ENCODE assay signal across 4 cellular contexts in genomic region chr16:63410594-63410993, GRCh38.
A peak's percentile ranks its signal among the peaks of the same experiment; 100 is the strongest.
TF ChIP-seq lines count a peak whose summit lies in the region.

No MANE protein-coding gene starts in this region.

TF ChIP-seq in HepG2, 621 proteins besides CTCF, POLR2A, EP300 and RAD21:
- no peak for TF ChIP-seq SOX6 (IDR thresholded peaks at IDR 0.05)
- no peak for TF ChIP-seq SOX6 (CRISPR knock-in tag; IDR thresholded peaks at IDR 0.05)
- no peak for TF ChIP-seq KLF13 (CRISPR knock-in tag; IDR thresholded peaks at IDR 0.05)
- no peak for TF ChIP-seq ZNF10 (CRISPR knock-in tag; IDR thresholded peaks at IDR 0.05; ENCODE audit: borderline replicate concordance, low read depth)
- TF ChIP-seq CEBPB (IDR thresholded peaks at IDR 0.05; ENCODE audit: borderline replicate concordance, low read depth, low read length) = peak; percentile 58; the same call in 1 of the 2 replicates
- TF ChIP-seq, protein P1, sequence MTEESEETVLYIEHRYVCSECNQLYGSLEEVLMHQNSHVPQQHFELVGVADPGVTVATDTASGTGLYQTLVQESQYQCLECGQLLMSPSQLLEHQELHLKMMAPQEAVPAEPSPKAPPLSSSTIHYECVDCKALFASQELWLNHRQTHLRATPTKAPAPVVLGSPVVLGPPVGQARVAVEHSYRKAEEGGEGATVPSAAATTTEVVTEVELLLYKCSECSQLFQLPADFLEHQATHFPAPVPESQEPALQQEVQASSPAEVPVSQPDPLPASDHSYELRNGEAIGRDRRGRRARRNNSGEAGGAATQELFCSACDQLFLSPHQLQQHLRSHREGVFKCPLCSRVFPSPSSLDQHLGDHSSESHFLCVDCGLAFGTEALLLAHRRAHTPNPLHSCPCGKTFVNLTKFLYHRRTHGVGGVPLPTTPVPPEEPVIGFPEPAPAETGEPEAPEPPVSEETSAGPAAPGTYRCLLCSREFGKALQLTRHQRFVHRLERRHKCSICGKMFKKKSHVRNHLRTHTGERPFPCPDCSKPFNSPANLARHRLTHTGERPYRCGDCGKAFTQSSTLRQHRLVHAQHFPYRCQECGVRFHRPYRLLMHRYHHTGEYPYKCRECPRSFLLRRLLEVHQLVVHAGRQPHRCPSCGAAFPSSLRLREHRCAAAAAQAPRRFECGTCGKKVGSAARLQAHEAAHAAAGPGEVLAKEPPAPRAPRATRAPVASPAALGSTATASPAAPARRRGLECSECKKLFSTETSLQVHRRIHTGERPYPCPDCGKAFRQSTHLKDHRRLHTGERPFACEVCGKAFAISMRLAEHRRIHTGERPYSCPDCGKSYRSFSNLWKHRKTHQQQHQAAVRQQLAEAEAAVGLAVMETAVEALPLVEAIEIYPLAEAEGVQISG (CRISPR knock-in tag; IDR thresholded peaks at IDR 0.05) = no peak
- no peak for TF ChIP-seq CENPBD1 (CRISPR knock-in tag; IDR thresholded peaks at IDR 0.05; ENCODE audit: borderline replicate concordance, low read depth)
TF ChIP-seq in HepG2: peak in this region for 1.

TF ChIP-seq in IMR-90, 13 proteins besides CTCF, POLR2A, EP300 and RAD21:
- TF ChIP-seq CEBPB (IDR thresholded peaks at IDR 0.05; ENCODE audit: low read depth, low read length) (peak; percentile 71), NFE2L2 (IDR thresholded peaks at IDR 0.05; ENCODE audit: low read depth, low read length) (no peak), RFX5 (IDR thresholded peaks at IDR 0.05; ENCODE audit: low read depth, low read length) (no peak)

TF ChIP-seq in K562, 482 proteins besides CTCF, POLR2A, EP300 and RAD21:
- TF ChIP-seq TFAM (CRISPR knock-in tag; conservative IDR thresholded peaks at IDR 0.05) = no peak
- no peak for TF ChIP-seq CEBPG (CRISPR knock-in tag; IDR thresholded peaks at IDR 0.05)
- peak in 1 of 2 experiments; percentile 76; a peak in 2 of 4 replicates for TF ChIP-seq CEBPG (tag; conservative IDR thresholded peaks at IDR 0.05 in 1 of 2, IDR thresholded peaks at IDR 0.05 in 1 of 2)
- no peak for TF ChIP-seq RB1 (IDR thresholded peaks at IDR 0.05; ENCODE audit: low read depth)
- no peak for TF ChIP-seq FOXA3 (CRISPR knock-in tag; conservative IDR thresholded peaks at IDR 0.05 in 1 of 2, IDR thresholded peaks at IDR 0.05 in 1 of 2)
- no peak for TF ChIP-seq DPF2 (IDR thresholded peaks at IDR 0.05)
- TF ChIP-seq ZNF512 (tag; IDR thresholded peaks at IDR 0.05) = no peak
- TF ChIP-seq, protein P2, sequence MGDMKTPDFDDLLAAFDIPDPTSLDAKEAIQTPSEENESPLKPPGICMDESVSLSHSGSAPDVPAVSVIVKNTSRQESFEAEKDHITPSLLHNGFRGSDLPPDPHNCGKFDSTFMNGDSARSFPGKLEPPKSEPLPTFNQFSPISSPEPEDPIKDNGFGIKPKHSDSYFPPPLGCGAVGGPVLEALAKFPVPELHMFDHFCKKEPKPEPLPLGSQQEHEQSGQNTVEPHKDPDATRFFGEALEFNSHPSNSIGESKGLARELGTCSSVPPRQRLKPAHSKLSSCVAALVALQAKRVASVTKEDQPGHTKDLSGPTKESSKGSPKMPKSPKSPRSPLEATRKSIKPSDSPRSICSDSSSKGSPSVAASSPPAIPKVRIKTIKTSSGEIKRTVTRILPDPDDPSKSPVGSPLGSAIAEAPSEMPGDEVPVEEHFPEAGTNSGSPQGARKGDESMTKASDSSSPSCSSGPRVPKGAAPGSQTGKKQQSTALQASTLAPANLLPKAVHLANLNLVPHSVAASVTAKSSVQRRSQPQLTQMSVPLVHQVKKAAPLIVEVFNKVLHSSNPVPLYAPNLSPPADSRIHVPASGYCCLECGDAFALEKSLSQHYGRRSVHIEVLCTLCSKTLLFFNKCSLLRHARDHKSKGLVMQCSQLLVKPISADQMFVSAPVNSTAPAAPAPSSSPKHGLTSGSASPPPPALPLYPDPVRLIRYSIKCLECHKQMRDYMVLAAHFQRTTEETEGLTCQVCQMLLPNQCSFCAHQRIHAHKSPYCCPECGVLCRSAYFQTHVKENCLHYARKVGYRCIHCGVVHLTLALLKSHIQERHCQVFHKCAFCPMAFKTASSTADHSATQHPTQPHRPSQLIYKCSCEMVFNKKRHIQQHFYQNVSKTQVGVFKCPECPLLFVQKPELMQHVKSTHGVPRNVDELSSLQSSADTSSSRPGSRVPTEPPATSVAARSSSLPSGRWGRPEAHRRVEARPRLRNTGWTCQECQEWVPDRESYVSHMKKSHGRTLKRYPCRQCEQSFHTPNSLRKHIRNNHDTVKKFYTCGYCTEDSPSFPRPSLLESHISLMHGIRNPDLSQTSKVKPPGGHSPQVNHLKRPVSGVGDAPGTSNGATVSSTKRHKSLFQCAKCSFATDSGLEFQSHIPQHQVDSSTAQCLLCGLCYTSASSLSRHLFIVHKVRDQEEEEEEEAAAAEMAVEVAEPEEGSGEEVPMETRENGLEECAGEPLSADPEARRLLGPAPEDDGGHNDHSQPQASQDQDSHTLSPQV (IDR thresholded peaks at IDR 0.05) = no peak
- no peak for TF ChIP-seq MAFF (IDR thresholded peaks at IDR 0.05; ENCODE audit: low read length)
- TF ChIP-seq GATAD2A (IDR thresholded peaks at IDR 0.05) = no peak
- TF ChIP-seq CEBPB (tag; IDR thresholded peaks at IDR 0.05) = peak; percentile 51; the same call in 1 of the 2 replicates

TF ChIP-seq in H1, 55 proteins besides CTCF, POLR2A, EP300 and RAD21:
- TF ChIP-seq CEBPB (IDR thresholded peaks at IDR 0.05; ENCODE audit: low read depth, low read length) (peak; percentile 9; the same call in 1 of the 2 replicates), FOSL1 (IDR thresholded peaks at IDR 0.05; ENCODE audit: insufficient read depth, low read depth, low read length) (no peak)
